In the genomic region with DNA sequence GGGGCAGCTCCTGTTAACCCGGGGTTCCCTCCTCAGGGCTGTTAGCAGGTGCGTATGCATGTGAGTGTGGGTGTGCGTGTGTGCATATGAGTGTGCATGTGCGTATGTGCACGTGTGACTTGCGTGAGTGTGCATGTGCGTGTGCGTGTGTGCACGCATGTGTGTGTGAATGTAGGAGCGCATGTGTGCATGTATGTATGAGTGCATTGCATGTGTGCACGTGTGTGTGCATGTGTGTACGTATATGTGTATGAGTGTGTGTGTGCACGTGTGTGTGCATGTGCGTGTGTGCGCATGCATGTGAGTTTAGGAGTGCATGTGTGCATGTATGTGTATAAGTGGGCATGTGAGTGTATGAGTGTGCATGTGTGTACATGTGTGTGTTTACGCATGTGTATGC, we compare ENCODE assay signal across 23 cellular contexts. TPM values are rescaled to one million over a fixed set of nuclear protein-coding genes. Genes with fewer than 3 reads are reported as not detected.
DNase-seq lines count a peak whose midpoint lies in the region; ATAC-seq and TF ChIP-seq lines count a peak whose summit lies in the region.
"Had no signal": no experiment of that assay in that cellular context is flagged by ENCODE, and none has a peak within 500 bp of the region (broad histone marks: within the 10 kb centered on the region; RNA-seq: fewer than 3 reads in every experiment).

No MANE protein-coding gene starts in this region.

- no peaks in the 10 kb centered on the region for H3K36me3 ChIP-seq in mucosa of descending colon (ENCODE audit: low read depth)
- H3K36me3 ChIP-seq: vagina had no signal

- intact Hi-C loops in activated T-helper 2 cell treated with anti-CD3 and anti-CD28 coated beads, Interferon-gamma antibody, Interleukin-2, Interleukin-4, amounts not matched to agents 10 μg/mL and 5 μg/mL and 100 μg/mL, durations not matched to agents 14 hours and 24 hours and 36 hours (cut with micrococcal nuclease) = no loop called here
- intact Hi-C loops in mucosa of descending colon (cut with DNase I, micrococcal nuclease) = no loop called here

- no peaks in the 10 kb centered on the region for H3K9me3 Mint-ChIP-seq in activated naive CD4-positive, alpha-beta T cell treated with anti-CD3 and anti-CD28 coated beads, Interleukin-2, amount 50 U/mL, for 24 hours
- no peaks in the 10 kb centered on the region for H3K9me3 Mint-ChIP-seq in activated T-helper 2 cell treated with anti-CD3 and anti-CD28 coated beads, Interferon-gamma antibody, Interleukin-2, Interleukin-4, amounts not matched to agents 10 μg/mL and 5 μg/mL and 100 μg/mL, durations not matched to agents 14 hours and 24 hours and 36 hours
- H3K9me3 Mint-ChIP-seq in type B pancreatic cell = no peaks in the 10 kb centered on the region
- H3K9me3 Mint-ChIP-seq: activated naive CD4-positive, alpha-beta T cell treated with anti-CD3 and anti-CD28 coated beads for 36 hours; CD8-positive, alpha-beta T cell; effector memory CD8-positive, alpha-beta T cell; GM23338 had no signal

- no peaks in the 10 kb centered on the region for H3K27me3 Mint-ChIP-seq in activated naive CD4-positive, alpha-beta T cell treated with anti-CD3 and anti-CD28 coated beads, Interleukin-2, amount 50 U/mL, for 24 hours
- H3K27me3 Mint-ChIP-seq in activated T-helper 2 cell treated with anti-CD3 and anti-CD28 coated beads, Interferon-gamma antibody, Interleukin-2, Interleukin-4, amounts not matched to agents 10 μg/mL and 5 μg/mL and 100 μg/mL, durations not matched to agents 14 hours and 24 hours and 36 hours (ENCODE audit: low read depth) = no peaks in the 10 kb centered on the region
- no peaks in the 10 kb centered on the region for H3K27me3 Mint-ChIP-seq in type B pancreatic cell
- H3K27me3 Mint-ChIP-seq: effector memory CD8-positive, alpha-beta T cell had no signal

- H3K4me3 Mint-ChIP-seq in activated naive CD4-positive, alpha-beta T cell treated with anti-CD3 and anti-CD28 coated beads, Interleukin-2, amount 50 U/mL, for 24 hours = no peak overlapping the region
- no peak overlapping the region for H3K4me3 Mint-ChIP-seq in activated T-helper 2 cell treated with anti-CD3 and anti-CD28 coated beads, Interferon-gamma antibody, Interleukin-2, Interleukin-4, amounts not matched to agents 10 μg/mL and 5 μg/mL and 100 μg/mL, durations not matched to agents 14 hours and 24 hours and 36 hours (ENCODE audit: low read depth)
- no peak overlapping the region for H3K4me3 Mint-ChIP-seq in type B pancreatic cell
- H3K4me3 Mint-ChIP-seq: activated naive CD4-positive, alpha-beta T cell treated with anti-CD3 and anti-CD28 coated beads for 36 hours; CD8-positive, alpha-beta T cell; effector memory CD8-positive, alpha-beta T cell; GM23338 had no signal

- peaks cover 7% of the 10 kb centered on the region for H3K4me1 ChIP-seq in mucosa of descending colon (ENCODE audit: low read depth)

- TF ChIP-seq CTCF in mucosa of descending colon (IDR thresholded peaks at IDR 0.05) (no peak), type B pancreatic cell (conservative IDR thresholded peaks at IDR 0.05) (no peak)

- no peaks in the 10 kb centered on the region for H3K36me3 Mint-ChIP-seq in activated naive CD4-positive, alpha-beta T cell treated with anti-CD3 and anti-CD28 coated beads, Interleukin-2, amount 50 U/mL, for 24 hours
- no peaks in the 10 kb centered on the region for H3K36me3 Mint-ChIP-seq in activated T-helper 2 cell treated with anti-CD3 and anti-CD28 coated beads, Interferon-gamma antibody, Interleukin-2, Interleukin-4, amounts not matched to agents 10 μg/mL and 5 μg/mL and 100 μg/mL, durations not matched to agents 14 hours and 24 hours and 36 hours (ENCODE audit: low read depth)
- peaks cover 4% of the 10 kb centered on the region for H3K36me3 Mint-ChIP-seq in type B pancreatic cell
- H3K36me3 Mint-ChIP-seq: CD8-positive, alpha-beta T cell had no signal

- H3K4me3 ChIP-seq in mucosa of descending colon = no peak overlapping the region
- H3K4me3 ChIP-seq: GM23338, K562, vagina had no signal

- DNase-seq in activated naive CD4-positive, alpha-beta T cell treated with anti-CD3 and anti-CD28 coated beads, Interleukin-2, amount 50 U/mL, for 16 hours = no peak
- DNase-seq in activated T-helper 2 cell treated with anti-CD3 and anti-CD28 coated beads, Interferon-gamma antibody, Interleukin-2, Interleukin-4, amounts not matched to agents 10 μg/mL and 5 μg/mL and 100 μg/mL, durations not matched to agents 14 hours and 24 hours and 36 hours (ENCODE audit: low spot score) = no peak
- DNase-seq in mucosa of descending colon (peak in 2 of 3 donors; percentile 21 to 22), type B pancreatic cell (ENCODE audit: extremely low spot score, unreplicated experiment) (no peak), Ammon's horn (ENCODE audit: low spot score) (no peak)
- DNase-seq: activated CD4-positive, alpha-beta T cell treated with anti-CD3 and anti-CD28 coated beads, Interleukin-2, amount 50 U/mL, for 4 hours; activated naive CD4-positive, alpha-beta T cell treated with anti-CD3 and anti-CD28 coated beads for 36 hours; activated T-cell treated with anti-CD3 and anti-CD28 coated beads, Interleukin-2, amount 50 U/mL, for 1 hour; CD8-positive, alpha-beta T cell; DMS53; effector memory CD8-positive, alpha-beta T cell; GF-D8; NCI-H1694; NCI-H748 treated with DMSO at 0.1 percent for 48 hours; nucleus accumbens; stimulated activated CD4-positive, alpha-beta T cell treated with anti-CD3 and anti-CD28 coated beads, Interleukin-12 subunit alpha, Interleukin-12 subunit beta, amount 100 ng/mL, for 4 hours; substantia nigra had no signal

- H3K4me1 Mint-ChIP-seq in activated naive CD4-positive, alpha-beta T cell treated with anti-CD3 and anti-CD28 coated beads, Interleukin-2, amount 50 U/mL, for 24 hours = peaks cover 24% of the 10 kb centered on the region
- H3K4me1 Mint-ChIP-seq in activated T-helper 2 cell treated with anti-CD3 and anti-CD28 coated beads, Interferon-gamma antibody, Interleukin-2, Interleukin-4, amounts not matched to agents 10 μg/mL and 5 μg/mL and 100 μg/mL, durations not matched to agents 14 hours and 24 hours and 36 hours (ENCODE audit: low read depth) = peaks cover 19% of the 10 kb centered on the region
- peaks cover 18% of the 10 kb centered on the region for H3K4me1 Mint-ChIP-seq in type B pancreatic cell (ENCODE audit: unreplicated experiment)

- H3K9me3 ChIP-seq in mucosa of descending colon = no peaks in the 10 kb centered on the region
- H3K9me3 ChIP-seq: vagina had no signal

- ATAC-seq in mucosa of descending colon (no peak), GM18907 (IDR thresholded peaks at IDR 0.05; ENCODE audit: unreplicated experiment) (no peak), GM21390 (IDR thresholded peaks at IDR 0.05; ENCODE audit: unreplicated experiment) (no peak)
- ATAC-seq: CD8-positive, alpha-beta T cell; effector memory CD8-positive, alpha-beta T cell; GM23338; K562 had no signal

- peak overlapping the region; percentile 56 for H3K27ac Mint-ChIP-seq in activated naive CD4-positive, alpha-beta T cell treated with anti-CD3 and anti-CD28 coated beads, Interleukin-2, amount 50 U/mL, for 24 hours
- H3K27ac Mint-ChIP-seq in activated T-helper 2 cell treated with anti-CD3 and anti-CD28 coated beads, Interferon-gamma antibody, Interleukin-2, Interleukin-4, amounts not matched to agents 10 μg/mL and 5 μg/mL and 100 μg/mL, durations not matched to agents 14 hours and 24 hours and 36 hours = peak overlapping the region; percentile 51
- peak overlapping the region; percentile 57 for H3K27ac Mint-ChIP-seq in type B pancreatic cell
- H3K27ac Mint-ChIP-seq: activated naive CD4-positive, alpha-beta T cell treated with anti-CD3 and anti-CD28 coated beads for 36 hours; CD8-positive, alpha-beta T cell; effector memory CD8-positive, alpha-beta T cell; GM23338 had no signal

RNA-seq across cellular contexts. Expression of a gene that starts 44.8 kb away (rescaled TPM):
- total RNA-seq in activated T-helper 2 cell treated with anti-CD3 and anti-CD28 coated beads, Interferon-gamma antibody, Interleukin-2, Interleukin-4, amounts not matched to agents 10 μg/mL and 5 μg/mL and 100 μg/mL, durations not matched to agents 14 hours and 24 hours and 36 hours = 3.8 TPM in 2 replicates
- 10 to 100 TPM; 37.7 to 55.6 (median 41.7) TPM for total RNA-seq in mucosa of descending colon
- total RNA-seq in type B pancreatic cell (ENCODE audit: low replicate concordance) = 22.6 and 41.4 TPM in 2 replicates

Comparison
In these comparisons a context has a peak if more than half of its experiments do, and no peak if none do; other contexts are left out.
1. DNase-seq: peak in mucosa of descending colon (2 of 3); none in activated naive CD4-positive, alpha-beta T cell treated with anti-CD3 and anti-CD28 coated beads, Interleukin-2, amount 50 U/mL, for 16 hours (single experiment), activated T-helper 2 cell treated with anti-CD3 and anti-CD28 coated beads, Interferon-gamma antibody, Interleukin-2, Interleukin-4, amounts not matched to agents 10 μg/mL and 5 μg/mL and 100 μg/mL, durations not matched to agents 14 hours and 24 hours and 36 hours (single experiment), type B pancreatic cell (single experiment) and Ammon's horn (single experiment).
2. Peak in every context shown above with its lines, with median percentiles within 50 percentile points of each other: H3K27ac Mint-ChIP-seq.